ENCODE assay signal across 18 cellular contexts in the genomic region with DNA sequence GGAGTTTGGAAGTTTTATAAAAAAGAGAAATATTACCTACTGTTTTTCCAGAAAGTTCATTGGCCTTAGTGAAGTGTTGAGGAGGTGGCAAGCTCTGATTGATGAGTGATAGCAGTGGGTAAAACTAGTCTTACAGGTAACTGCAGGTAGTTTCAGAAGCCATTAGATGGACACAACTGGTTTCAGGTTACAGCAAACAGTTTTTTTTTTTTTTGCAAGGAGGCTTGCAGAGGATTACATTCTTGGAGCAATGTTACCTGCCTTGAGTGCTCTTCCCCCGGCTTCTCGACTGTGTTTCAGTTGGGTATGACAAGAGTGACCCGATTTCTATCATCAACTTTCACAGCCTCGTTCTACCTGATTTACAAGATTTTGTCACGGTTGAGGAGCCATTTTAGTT.
DNase-seq lines count a peak whose midpoint lies in the region; ATAC-seq and TF ChIP-seq lines count a peak whose summit lies in the region.
"Had no signal": no experiment of that assay in that cellular context is flagged by ENCODE, and none has a peak within 500 bp of the region (broad histone marks: within the 10 kb centered on the region; RNA-seq: fewer than 3 reads in every experiment).

No MANE protein-coding gene starts in this region.

- no peak overlapping the region for H3K56ac ChIP-seq in mesendoderm (ENCODE audit: low read length)

- H3K27ac Mint-ChIP-seq in WTC11: 0 out of 2 replicates have a peak overlapping the region, but pooled peaks have one; percentile 8
- H3K27ac Mint-ChIP-seq in activated naive CD8-positive, alpha-beta T cell treated with anti-CD3 and anti-CD28 coated beads for 36 hours: no peak overlapping the region

- H2BK120ac ChIP-seq in mesendoderm (ENCODE audit: low read depth, low read length): no peak overlapping the region

- no peak overlapping the region for H3K23ac ChIP-seq in mesendoderm (ENCODE audit: low read length)

- POLR2A ChIA-PET in WTC11 (lab: Charles Lee): no interaction called here

- H3K4me3 Mint-ChIP-seq in WTC11: peak overlapping the region; percentile 47
- H3K4me3 Mint-ChIP-seq in activated naive CD8-positive, alpha-beta T cell treated with anti-CD3 and anti-CD28 coated beads for 36 hours: no peak overlapping the region

- H3K4me1 Mint-ChIP-seq in WTC11: peaks cover 33% of the 10 kb centered on the region
- no peaks in the 10 kb centered on the region for H3K4me1 Mint-ChIP-seq in activated naive CD8-positive, alpha-beta T cell treated with anti-CD3 and anti-CD28 coated beads for 36 hours

- no peak overlapping the region for H3K18ac ChIP-seq in mesendoderm (ENCODE audit: low read length)

- H3K9ac ChIP-seq in mesendoderm (ENCODE audit: low read length): no peak overlapping the region
- H3K9ac ChIP-seq: BLaER1 had no signal

- no peaks in the 10 kb centered on the region for H3K4me1 ChIP-seq in mesendoderm (ENCODE audit: control insufficient read depth, low read depth, low read length)
- H3K4me1 ChIP-seq: BLaER1, HAP-1, SJSA1 had no signal

- DNase-seq in LNCaP clone FGC (ENCODE audit: low read depth): peak; percentile 76
- no peak for DNase-seq in WTC11 (ENCODE audit: low spot score)
- peak; percentile 23 for DNase-seq in mesendoderm
- no peak for DNase-seq in D341Med (ENCODE audit: low spot score)
- DNase-seq in NCI-H1694 treated with DMSO at 0.1 percent for 48 hours (lab: John Stamatoyannopoulos, UW): no peak
- DNase-seq in activated naive CD8-positive, alpha-beta T cell treated with anti-CD3 and anti-CD28 coated beads for 36 hours: no peak
- DNase-seq: DMS 273 treated with DMSO at 0.1 percent for 48 hours, KG1, NCI-H187, NCI-H2171 treated with DMSO at 0.1 percent for 48 hours, NCI-H446 treated with DMSO at 0.1 percent for 48 hours, NCI-H774 had no signal

- no peaks in the 10 kb centered on the region for H3K36me3 ChIP-seq in mesendoderm (ENCODE audit: control insufficient read depth, insufficient read depth, low read length)
- H3K36me3 ChIP-seq: BLaER1, HAP-1, SJSA1 had no signal

- H3K4me3 ChIP-seq in LNCaP clone FGC (ENCODE audit: low read depth, low read length) (peak overlapping the region; percentile 32), mesendoderm (ENCODE audit: low read length) (no peak overlapping the region)
- H3K4me3 ChIP-seq: BLaER1, HAP-1, SJSA1 had no signal

- no peak overlapping the region for H2BK5ac ChIP-seq in mesendoderm (ENCODE audit: low read length)

- no peaks in the 10 kb centered on the region for H3K36me3 Mint-ChIP-seq in WTC11
- H3K36me3 Mint-ChIP-seq in activated naive CD8-positive, alpha-beta T cell treated with anti-CD3 and anti-CD28 coated beads for 36 hours: no peaks in the 10 kb centered on the region

- no peaks in the 10 kb centered on the region for H3K27me3 ChIP-seq in mesendoderm (ENCODE audit: insufficient read depth, low read length, poor library complexity)
- H3K27me3 ChIP-seq: BLaER1, SJSA1 had no signal

- CTCF ChIA-PET in WTC11 (lab: Charles Lee): no interaction called here

- no peak overlapping the region for H2AK5ac ChIP-seq in mesendoderm (ENCODE audit: low read length)

- H3K27ac ChIP-seq in C4-2B (peak overlapping the region; percentile 38; the same call in 1 of the 2 replicates), mesendoderm (ENCODE audit: low read depth, low read length) (no peak overlapping the region)
- H3K27ac ChIP-seq: BLaER1, RWPE1, SJSA1 had no signal

- H4K8ac ChIP-seq in mesendoderm (ENCODE audit: low read depth, low read length): no peak overlapping the region

- H4K5ac ChIP-seq in mesendoderm (ENCODE audit: low read length): no peak overlapping the region

- WGBS in mesendoderm (ENCODE audit: extremely low coverage, insufficient coverage, low lambda C conversion rate): no CpG with 5 or more reads among the region's 5 CpGs

- TF ChIP-seq CTCF in C4-2B (conservative IDR thresholded peaks at IDR 0.05) (no peak), LNCaP clone FGC (IDR thresholded peaks at IDR 0.05; ENCODE audit: control insufficient read depth, extremely low read depth, insufficient read depth) (no peak), WTC11 (IDR thresholded peaks at IDR 0.05) (no peak)

- no peaks in the 10 kb centered on the region for H3K9me3 Mint-ChIP-seq in WTC11
- H3K9me3 Mint-ChIP-seq in activated naive CD8-positive, alpha-beta T cell treated with anti-CD3 and anti-CD28 coated beads for 36 hours: peaks cover 1% of the 10 kb centered on the region

- no peak overlapping the region for H3K4me2 ChIP-seq in mesendoderm (ENCODE audit: low read length)
- H3K4me2 ChIP-seq: BLaER1 had no signal

- ATAC-seq in WTC11 (peak; percentile 91), HG02642 (IDR thresholded peaks at IDR 0.05; ENCODE audit: poor library complexity, unreplicated experiment) (no peak)

- H3K4ac ChIP-seq in mesendoderm (ENCODE audit: low read depth, low read length): no peak overlapping the region

- no peaks in the 10 kb centered on the region for H3K27me3 Mint-ChIP-seq in WTC11 (ENCODE audit: low read depth)
- no peaks in the 10 kb centered on the region for H3K27me3 Mint-ChIP-seq in activated naive CD8-positive, alpha-beta T cell treated with anti-CD3 and anti-CD28 coated beads for 36 hours

- H2BK15ac ChIP-seq in mesendoderm (replicated peaks; ENCODE audit: low read depth): no peak overlapping the region

- no peaks in the 10 kb centered on the region for H3K79me1 ChIP-seq in mesendoderm (ENCODE audit: low read length)

- no peaks in the 10 kb centered on the region for H3K79me2 ChIP-seq in mesendoderm (ENCODE audit: control insufficient read depth, insufficient read depth, low read length)

TF ChIP-seq in WTC11, 78 proteins besides CTCF, POLR2A, EP300 and RAD21 (continues in another document):
- TF ChIP-seq USF2 (CRISPR knock-in tag; IDR thresholded peaks at IDR 0.05): no peak
- TF ChIP-seq SOX15 (CRISPR knock-in tag; IDR thresholded peaks at IDR 0.05): no peak
- no peak for TF ChIP-seq TEAD1 (CRISPR knock-in tag; IDR thresholded peaks at IDR 0.05)
- no peak for TF ChIP-seq PREB (CRISPR knock-in tag; IDR thresholded peaks at IDR 0.05; ENCODE audit: borderline replicate concordance)
- TF ChIP-seq NFYB (CRISPR knock-in tag; conservative IDR thresholded peaks at IDR 0.05; ENCODE audit: low read depth): no peak
- TF ChIP-seq SP1 (CRISPR knock-in tag; conservative IDR thresholded peaks at IDR 0.05): no peak
- no peak for TF ChIP-seq NR2C2 (CRISPR knock-in tag; IDR thresholded peaks at IDR 0.05)
- no peak for TF ChIP-seq ETV6 (CRISPR knock-in tag; IDR thresholded peaks at IDR 0.05)
- TF ChIP-seq, protein P1, sequence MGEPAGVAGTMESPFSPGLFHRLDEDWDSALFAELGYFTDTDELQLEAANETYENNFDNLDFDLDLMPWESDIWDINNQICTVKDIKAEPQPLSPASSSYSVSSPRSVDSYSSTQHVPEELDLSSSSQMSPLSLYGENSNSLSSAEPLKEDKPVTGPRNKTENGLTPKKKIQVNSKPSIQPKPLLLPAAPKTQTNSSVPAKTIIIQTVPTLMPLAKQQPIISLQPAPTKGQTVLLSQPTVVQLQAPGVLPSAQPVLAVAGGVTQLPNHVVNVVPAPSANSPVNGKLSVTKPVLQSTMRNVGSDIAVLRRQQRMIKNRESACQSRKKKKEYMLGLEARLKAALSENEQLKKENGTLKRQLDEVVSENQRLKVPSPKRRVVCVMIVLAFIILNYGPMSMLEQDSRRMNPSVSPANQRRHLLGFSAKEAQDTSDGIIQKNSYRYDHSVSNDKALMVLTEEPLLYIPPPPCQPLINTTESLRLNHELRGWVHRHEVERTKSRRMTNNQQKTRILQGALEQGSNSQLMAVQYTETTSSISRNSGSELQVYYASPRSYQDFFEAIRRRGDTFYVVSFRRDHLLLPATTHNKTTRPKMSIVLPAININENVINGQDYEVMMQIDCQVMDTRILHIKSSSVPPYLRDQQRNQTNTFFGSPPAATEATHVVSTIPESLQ (CRISPR knock-in tag; IDR thresholded peaks at IDR 0.05): no peak
- TF ChIP-seq TEAD4 (CRISPR knock-in tag; IDR thresholded peaks at IDR 0.05): no peak
- TF ChIP-seq ELF4 (CRISPR knock-in tag; IDR thresholded peaks at IDR 0.05; ENCODE audit: low read depth): no peak
- no peak for TF ChIP-seq GTF2I (CRISPR knock-in tag; conservative IDR thresholded peaks at IDR 0.05)
- TF ChIP-seq, protein P2, sequence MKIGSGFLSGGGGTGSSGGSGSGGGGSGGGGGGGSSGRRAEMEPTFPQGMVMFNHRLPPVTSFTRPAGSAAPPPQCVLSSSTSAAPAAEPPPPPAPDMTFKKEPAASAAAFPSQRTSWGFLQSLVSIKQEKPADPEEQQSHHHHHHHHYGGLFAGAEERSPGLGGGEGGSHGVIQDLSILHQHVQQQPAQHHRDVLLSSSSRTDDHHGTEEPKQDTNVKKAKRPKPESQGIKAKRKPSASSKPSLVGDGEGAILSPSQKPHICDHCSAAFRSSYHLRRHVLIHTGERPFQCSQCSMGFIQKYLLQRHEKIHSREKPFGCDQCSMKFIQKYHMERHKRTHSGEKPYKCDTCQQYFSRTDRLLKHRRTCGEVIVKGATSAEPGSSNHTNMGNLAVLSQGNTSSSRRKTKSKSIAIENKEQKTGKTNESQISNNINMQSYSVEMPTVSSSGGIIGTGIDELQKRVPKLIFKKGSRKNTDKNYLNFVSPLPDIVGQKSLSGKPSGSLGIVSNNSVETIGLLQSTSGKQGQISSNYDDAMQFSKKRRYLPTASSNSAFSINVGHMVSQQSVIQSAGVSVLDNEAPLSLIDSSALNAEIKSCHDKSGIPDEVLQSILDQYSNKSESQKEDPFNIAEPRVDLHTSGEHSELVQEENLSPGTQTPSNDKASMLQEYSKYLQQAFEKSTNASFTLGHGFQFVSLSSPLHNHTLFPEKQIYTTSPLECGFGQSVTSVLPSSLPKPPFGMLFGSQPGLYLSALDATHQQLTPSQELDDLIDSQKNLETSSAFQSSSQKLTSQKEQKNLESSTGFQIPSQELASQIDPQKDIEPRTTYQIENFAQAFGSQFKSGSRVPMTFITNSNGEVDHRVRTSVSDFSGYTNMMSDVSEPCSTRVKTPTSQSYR (CRISPR knock-in tag; IDR thresholded peaks at IDR 0.05): no peak

Comparison
In these comparisons a context has a peak if more than half of its experiments do, and no peak if none do; other contexts are left out.
1. DNase-seq: peak in LNCaP clone FGC (single experiment) and mesendoderm (single experiment); none in WTC11 (single experiment), D341Med (single experiment), NCI-H1694 treated with DMSO at 0.1 percent for 48 hours (single experiment) and activated naive CD8-positive, alpha-beta T cell treated with anti-CD3 and anti-CD28 coated beads for 36 hours (single experiment).